In genomic region chr18:47679864-47680263, GRCh38 we compare ENCODE assay signal across 1 cellular context.
A peak's percentile ranks its signal among the peaks of the same experiment; 100 is the strongest.
TF ChIP-seq lines count a peak whose summit lies in the region.

No MANE protein-coding gene starts in this region.

TF ChIP-seq in GM12878, 131 proteins besides CTCF, POLR2A, EP300 and RAD21 (continued from another document and continues in another):
- TF ChIP-seq CEBPZ (IDR thresholded peaks at IDR 0.05; ENCODE audit: low read depth, low read length), result no peak
- TF ChIP-seq USF1 (IDR thresholded peaks at IDR 0.05; ENCODE audit: borderline replicate concordance, extremely low read length, insufficient read depth, low read depth, low read length), result no peak
- TF ChIP-seq CBX5 (IDR thresholded peaks at IDR 0.05; ENCODE audit: low read depth), result no peak
- TF ChIP-seq RUNX3 (IDR thresholded peaks at IDR 0.05; ENCODE audit: low read length), result peak; percentile 89
- TF ChIP-seq SREBF2 (IDR thresholded peaks at IDR 0.05; ENCODE audit: low read length), result no peak
- TF ChIP-seq STAT3 (IDR thresholded peaks at IDR 0.05; ENCODE audit: low read depth, low read length), result no peak
- TF ChIP-seq ELK1 (IDR thresholded peaks at IDR 0.05; ENCODE audit: low read depth, low read length), result no peak
- no peak for TF ChIP-seq CREB1 (IDR thresholded peaks at IDR 0.05; ENCODE audit: low read depth)
- no peak for TF ChIP-seq ESRRA (IDR thresholded peaks at IDR 0.05; ENCODE audit: low read length)
- TF ChIP-seq ZBTB11 (CRISPR knock-in tag; IDR thresholded peaks at IDR 0.05), result no peak
- TF ChIP-seq MEF2A (IDR thresholded peaks at IDR 0.05; ENCODE audit: insufficient read depth, low read depth, low read length), result no peak
- no peak for TF ChIP-seq MYB (IDR thresholded peaks at IDR 0.05; ENCODE audit: borderline replicate concordance, low read depth, low read length)
- TF ChIP-seq IRF3 (IDR thresholded peaks at IDR 0.05), result no peak
- TF ChIP-seq IKZF1 (conservative IDR thresholded peaks at IDR 0.05), result peak; percentile 38
- TF ChIP-seq WRNIP1 (IDR thresholded peaks at IDR 0.05; ENCODE audit: borderline replicate concordance, low read depth, low read length), result no peak
- TF ChIP-seq SPI1 (IDR thresholded peaks at IDR 0.05; ENCODE audit: borderline replicate concordance, insufficient read depth, low read depth, low read length), result peak; percentile 97
- no peak for TF ChIP-seq ATF3 (IDR thresholded peaks at IDR 0.05; ENCODE audit: borderline replicate concordance, extremely low read depth, low read depth, low read length)
- TF ChIP-seq NFIC (IDR thresholded peaks at IDR 0.05; ENCODE audit: low read depth, low read length), result no peak
- 0 out of 2 replicates have a peak, but pooled peaks have one; percentile 31 for TF ChIP-seq TBL1XR1 (IDR thresholded peaks at IDR 0.05; ENCODE audit: low read depth, low read length)
- TF ChIP-seq BACH1 (IDR thresholded peaks at IDR 0.05; ENCODE audit: borderline replicate concordance), result no peak
- peak; percentile 68 to 72; a peak in 2 of 4 replicates for TF ChIP-seq IKZF2 (IDR thresholded peaks at IDR 0.05)
- no peak for TF ChIP-seq SMAD1 (IDR thresholded peaks at IDR 0.05; ENCODE audit: low read depth, partially characterized antibody)
- no peak for TF ChIP-seq TCF3 (IDR thresholded peaks at IDR 0.05; ENCODE audit: borderline replicate concordance, insufficient read depth, low read depth, low read length)
- TF ChIP-seq BCL3 (IDR thresholded peaks at IDR 0.05; ENCODE audit: borderline replicate concordance, insufficient read depth, low read depth, low read length, poor library complexity, severe bottlenecking), result no peak
- TF ChIP-seq REST (IDR thresholded peaks at IDR 0.05; ENCODE audit: low read depth, low read length), result no peak
- TF ChIP-seq CHD1 (IDR thresholded peaks at IDR 0.05; ENCODE audit: low read depth, low read length), result no peak
- peak; percentile 71 for TF ChIP-seq EED (IDR thresholded peaks at IDR 0.05; ENCODE audit: low read depth)
- TF ChIP-seq TARDBP (IDR thresholded peaks at IDR 0.05; ENCODE audit: borderline replicate concordance), result no peak
- TF ChIP-seq ZBTB4 (CRISPR knock-in tag; IDR thresholded peaks at IDR 0.05), result no peak
- no peak for TF ChIP-seq MAX (IDR thresholded peaks at IDR 0.05; ENCODE audit: low read depth, low read length)
- TF ChIP-seq ZBED1 (IDR thresholded peaks at IDR 0.05; ENCODE audit: borderline replicate concordance), result no peak
- no peak for TF ChIP-seq NFXL1 (IDR thresholded peaks at IDR 0.05; ENCODE audit: borderline replicate concordance)
- no peak for TF ChIP-seq HDAC2 (IDR thresholded peaks at IDR 0.05)
- TF ChIP-seq JUNB (IDR thresholded peaks at IDR 0.05), result no peak
- TF ChIP-seq NR2C2 (IDR thresholded peaks at IDR 0.05; ENCODE audit: borderline replicate concordance, control insufficient read depth, insufficient read length, low read depth), result no peak
- no peak for TF ChIP-seq KLF5 (IDR thresholded peaks at IDR 0.05; ENCODE audit: partially characterized antibody)
- peak; percentile 48 for TF ChIP-seq SP1 (IDR thresholded peaks at IDR 0.05; ENCODE audit: low read depth, low read length)
- TF ChIP-seq NFYA (IDR thresholded peaks at IDR 0.05; ENCODE audit: borderline replicate concordance, low read depth, low read length), result no peak
- TF ChIP-seq RAD51 (IDR thresholded peaks at IDR 0.05), result no peak
- TF ChIP-seq JUND (IDR thresholded peaks at IDR 0.05; ENCODE audit: low read depth, low read length), result no peak
- TF ChIP-seq RELB (IDR thresholded peaks at IDR 0.05; ENCODE audit: low read depth), result no peak; the same call in 1 of the 2 replicates
